In the genomic region with DNA sequence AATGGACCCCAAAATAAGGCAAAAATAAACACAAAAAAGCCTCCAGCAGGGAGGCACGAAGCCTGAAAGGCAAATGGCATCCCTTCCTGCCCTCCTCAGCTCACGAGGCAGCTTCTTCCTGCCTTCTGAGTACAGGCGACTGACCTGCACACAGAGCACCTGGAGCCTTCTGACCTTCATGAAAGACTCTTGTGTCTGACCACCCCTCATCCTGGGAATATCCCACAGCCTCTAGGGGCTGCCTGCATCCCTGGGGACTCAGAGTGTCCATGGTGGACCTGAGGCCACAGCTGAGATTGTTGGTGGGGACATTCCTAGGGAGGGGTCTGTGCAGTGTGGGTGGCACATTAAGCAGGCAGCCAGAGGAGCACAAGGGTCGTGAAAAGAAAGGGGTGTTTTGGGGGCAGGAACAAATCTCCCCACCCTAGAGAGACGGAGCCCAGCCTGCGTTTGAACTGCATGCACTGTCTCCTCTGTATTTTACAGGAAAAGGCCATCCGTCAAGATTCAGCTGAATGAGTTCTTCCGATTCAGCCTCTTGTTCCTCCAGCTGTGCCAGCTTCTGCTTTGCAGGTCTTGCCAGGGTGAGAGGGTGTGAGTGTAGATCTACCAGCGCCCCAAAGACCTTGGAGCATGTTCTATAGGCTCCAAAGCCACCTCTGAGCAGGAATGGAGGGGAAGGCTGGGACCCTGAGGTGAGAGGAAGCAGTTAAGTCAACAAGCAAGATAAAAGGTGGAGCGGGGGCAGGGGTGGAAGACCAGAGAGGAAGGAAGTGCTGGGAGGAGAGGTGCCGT, we compare ENCODE assay signal across 1 cellular context.
TF ChIP-seq lines count a peak whose summit lies in the region.

No MANE protein-coding gene starts in this region.

TF ChIP-seq in GM12878, 131 proteins besides CTCF, POLR2A, EP300 and RAD21:
- TF ChIP-seq NRF1 (conservative IDR thresholded peaks at IDR 0.05; ENCODE audit: low read depth, low read length) (no peak), IRF5 (IDR thresholded peaks at IDR 0.05; ENCODE audit: borderline replicate concordance) (no peak), CREM (IDR thresholded peaks at IDR 0.05; ENCODE audit: low read depth) (no peak), SREBF1 (IDR thresholded peaks at IDR 0.05; ENCODE audit: low read length) (no peak), GATAD2B (conservative IDR thresholded peaks at IDR 0.05; ENCODE audit: low read depth) (no peak), DPF2 (IDR thresholded peaks at IDR 0.05) (no peak), HCFC1 (IDR thresholded peaks at IDR 0.05; ENCODE audit: low read length) (no peak), FOXM1 (IDR thresholded peaks at IDR 0.05; ENCODE audit: low read depth, low read length) (no peak), ZNF207 (IDR thresholded peaks at IDR 0.05; ENCODE audit: borderline replicate concordance) (no peak), ZNF217 (IDR thresholded peaks at IDR 0.05) (no peak), ZZZ3 (IDR thresholded peaks at IDR 0.05; ENCODE audit: control insufficient read depth, insufficient read length, low read depth) (no peak), ZNF274 (IDR thresholded peaks at IDR 0.05; ENCODE audit: insufficient read depth, insufficient read length) (no peak), TARDBP (IDR thresholded peaks at IDR 0.05; ENCODE audit: borderline replicate concordance) (no peak), USF1 (IDR thresholded peaks at IDR 0.05; ENCODE audit: borderline replicate concordance, extremely low read length, insufficient read depth, low read depth, low read length) (no peak), RFX5 (IDR thresholded peaks at IDR 0.05; ENCODE audit: low read depth, low read length) (no peak), MYB (IDR thresholded peaks at IDR 0.05; ENCODE audit: borderline replicate concordance, low read depth, low read length) (no peak), CBX5 (IDR thresholded peaks at IDR 0.05; ENCODE audit: low read depth) (no peak)
- TF ChIP-seq, protein P1, sequence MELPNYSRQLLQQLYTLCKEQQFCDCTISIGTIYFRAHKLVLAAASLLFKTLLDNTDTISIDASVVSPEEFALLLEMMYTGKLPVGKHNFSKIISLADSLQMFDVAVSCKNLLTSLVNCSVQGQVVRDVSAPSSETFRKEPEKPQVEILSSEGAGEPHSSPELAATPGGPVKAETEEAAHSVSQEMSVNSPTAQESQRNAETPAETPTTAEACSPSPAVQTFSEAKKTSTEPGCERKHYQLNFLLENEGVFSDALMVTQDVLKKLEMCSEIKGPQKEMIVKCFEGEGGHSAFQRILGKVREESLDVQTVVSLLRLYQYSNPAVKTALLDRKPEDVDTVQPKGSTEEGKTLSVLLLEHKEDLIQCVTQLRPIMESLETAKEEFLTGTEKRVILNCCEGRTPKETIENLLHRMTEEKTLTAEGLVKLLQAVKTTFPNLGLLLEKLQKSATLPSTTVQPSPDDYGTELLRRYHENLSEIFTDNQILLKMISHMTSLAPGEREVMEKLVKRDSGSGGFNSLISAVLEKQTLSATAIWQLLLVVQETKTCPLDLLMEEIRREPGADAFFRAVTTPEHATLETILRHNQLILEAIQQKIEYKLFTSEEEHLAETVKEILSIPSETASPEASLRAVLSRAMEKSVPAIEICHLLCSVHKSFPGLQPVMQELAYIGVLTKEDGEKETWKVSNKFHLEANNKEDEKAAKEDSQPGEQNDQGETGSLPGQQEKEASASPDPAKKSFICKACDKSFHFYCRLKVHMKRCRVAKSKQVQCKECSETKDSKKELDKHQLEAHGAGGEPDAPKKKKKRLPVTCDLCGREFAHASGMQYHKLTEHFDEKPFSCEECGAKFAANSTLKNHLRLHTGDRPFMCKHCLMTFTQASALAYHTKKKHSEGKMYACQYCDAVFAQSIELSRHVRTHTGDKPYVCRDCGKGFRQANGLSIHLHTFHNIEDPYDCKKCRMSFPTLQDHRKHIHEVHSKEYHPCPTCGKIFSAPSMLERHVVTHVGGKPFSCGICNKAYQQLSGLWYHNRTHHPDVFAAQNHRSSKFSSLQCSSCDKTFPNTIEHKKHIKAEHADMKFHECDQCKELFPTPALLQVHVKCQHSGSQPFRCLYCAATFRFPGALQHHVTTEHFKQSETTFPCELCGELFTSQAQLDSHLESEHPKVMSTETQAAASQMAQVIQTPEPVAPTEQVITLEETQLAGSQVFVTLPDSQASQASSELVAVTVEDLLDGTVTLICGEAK (IDR thresholded peaks at IDR 0.05; ENCODE audit: borderline replicate concordance): no peak
